ENCODE assay signal across 34 cellular contexts in the genomic region with DNA sequence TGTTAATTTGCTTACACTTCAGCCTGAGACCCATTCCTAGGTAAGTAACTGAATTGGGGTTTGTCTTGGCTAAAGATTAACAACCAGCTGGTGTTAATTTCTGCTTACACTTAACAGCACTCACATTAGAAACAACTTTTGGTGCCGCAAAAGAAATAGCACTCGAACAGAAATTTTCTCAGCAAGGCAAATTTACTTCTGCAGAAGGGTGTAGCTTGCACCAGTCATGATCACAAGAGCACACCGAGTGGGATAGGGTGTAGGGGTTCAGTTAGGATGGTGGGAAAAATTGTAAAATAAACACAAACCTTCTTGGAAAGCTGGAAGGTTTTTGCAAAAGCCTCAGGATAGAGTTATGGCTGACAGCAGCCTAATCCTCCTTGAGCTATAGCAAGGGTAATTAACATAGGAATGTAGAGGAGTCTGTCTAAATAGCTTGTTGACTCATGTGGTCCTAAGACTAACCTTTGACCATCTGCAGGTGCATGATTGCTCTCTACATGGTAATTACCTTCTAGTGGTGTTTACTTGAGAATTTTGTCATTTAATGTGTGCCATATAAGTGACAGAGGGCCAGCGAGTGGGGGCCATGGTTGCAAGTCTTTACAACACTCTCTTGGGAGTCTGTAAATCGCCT.
"Had no signal": no experiment of that assay in that cellular context is flagged by ENCODE, and none has a peak within 500 bp of the region (broad histone marks: within the 10 kb centered on the region; RNA-seq: fewer than 3 reads in every experiment).

No MANE protein-coding gene starts in this region.

- H3K9me3 ChIP-seq: gastrocnemius medialis, pancreas, prostate gland, suprapubic skin had no signal

- H3K36me3 ChIP-seq: gastrocnemius medialis, pancreas, prostate gland, sigmoid colon, suprapubic skin, tibial nerve had no signal

- ATAC-seq: activated CD4-positive, CD25-positive, alpha-beta regulatory T cell treated with anti-CD3 and anti-CD28 coated beads, Interleukin-2, amount 50 U/mL, for 24 hours; gastrocnemius medialis; left ventricle myocardium superior; pancreas; stimulated activated naive B cell treated with anti-CD40 and anti-IgM and Interleukin-4, amounts not matched to agents 10 μg/mL and 1 μg/mL and 100 μg/mL, for 72 hours had no signal

- FAIRE-seq: bronchial epithelial cell, colon, pancreas, TTC549, urothelium cell line had no signal

- H3K4me3 Mint-ChIP-seq: activated naive CD8-positive, alpha-beta T cell; central memory CD8-positive, alpha-beta T cell; naive B cell; stimulated activated naive B cell treated with anti-CD40 and anti-IgM and Interleukin-4, amounts not matched to agents 10 μg/mL and 1 μg/mL and 100 μg/mL, for 72 hours had no signal

- H3K27ac Mint-ChIP-seq: activated naive CD8-positive, alpha-beta T cell; naive B cell; stimulated activated naive B cell treated with anti-CD40 and anti-IgM and Interleukin-4, amounts not matched to agents 10 μg/mL and 1 μg/mL and 100 μg/mL, for 72 hours had no signal

- H3K27me3 ChIP-seq: pancreas, sigmoid colon, suprapubic skin, tibial nerve had no signal

- DNase-seq: activated CD4-positive, alpha-beta T cell treated with anti-CD3 and anti-CD28 coated beads for 48 hours; activated CD4-positive, alpha-beta T cell treated with anti-CD3 and anti-CD28 coated beads, Interleukin-2, amount 50 U/mL, for 48 hours; activated CD8-positive, alpha-beta memory T cell treated with anti-CD3 and anti-CD28 coated beads for 24 hours; activated effector memory CD4-positive, alpha-beta T cell treated with Interleukin-2 at 50 U/mL for 16 hours; activated naive CD4-positive, alpha-beta T cell treated with Interleukin-2 at 50 U/mL for 16 hours; anterior cingulate cortex; dorsolateral prefrontal cortex; effector memory CD4-positive, alpha-beta T cell; erythroblast; gastrocnemius medialis; glutamatergic neuron; islet precursor cell; left ventricle myocardium superior; naive B cell; nucleus accumbens; pancreas; retina; sigmoid colon; stimulated activated CD4-positive, alpha-beta T cell treated with anti-CD3 and anti-CD28 coated beads, Interleukin-1b, Interleukin-23, amount 100 ng/mL, for 48 hours; stimulated activated CD4-positive, alpha-beta T cell treated with anti-CD3 and anti-CD28 coated beads, Interleukin-4, amount 100 ng/mL, for 4 hours; stimulated activated CD8-positive, alpha-beta memory T cell treated with anti-CD3 and anti-CD28 coated beads, Interleukin-4, amount 100 ng/mL, for 48 hours; stimulated activated naive B cell treated with anti-CD40 and anti-IgM and Interleukin-4, amounts not matched to agents 10 μg/mL and 1 μg/mL and 100 μg/mL, for 72 hours had no signal

- H3K4me1 Mint-ChIP-seq: central memory CD8-positive, alpha-beta T cell; naive B cell; stimulated activated naive B cell treated with anti-CD40 and anti-IgM and Interleukin-4, amounts not matched to agents 10 μg/mL and 1 μg/mL and 100 μg/mL, for 72 hours had no signal

- H3K4me3 ChIP-seq: dorsolateral prefrontal cortex, gastrocnemius medialis, pancreas, prostate gland, sigmoid colon, smooth muscle cell, suprapubic skin, tibial nerve had no signal

- H3K27ac ChIP-seq: dorsolateral prefrontal cortex, gastrocnemius medialis, pancreas, prostate gland, sigmoid colon, suprapubic skin, tibial nerve, VCaP had no signal

- H3K4me1 ChIP-seq: gastrocnemius medialis, pancreas, prostate gland, sigmoid colon, suprapubic skin, tibial nerve had no signal

- H3K4me2 ChIP-seq: smooth muscle cell had no signal
